ENCODE assay signal across 8 cellular contexts in genomic region chr13:28047784-28048388, GRCh38.
DNase-seq lines count a peak whose midpoint lies in the region; ATAC-seq and TF ChIP-seq lines count a peak whose summit lies in the region.

No MANE protein-coding gene starts in this region.

- no peak overlapping the region for H3K4me3 ChIP-seq in AG10803 (ENCODE audit: low read length)

- TF ChIP-seq CTCF in AG10803 (conservative IDR thresholded peaks at IDR 0.05; ENCODE audit: low read length) = no peak

- ATAC-seq in GM19328 (IDR thresholded peaks at IDR 0.05; ENCODE audit: unreplicated experiment) (peak; percentile 77), HG03103 (IDR thresholded peaks at IDR 0.05; ENCODE audit: low read depth, unreplicated experiment) (peak; percentile 84)

- DNase-seq in AG10803 (ENCODE audit: low read depth) (peak; percentile 26), SKM-1 (lab: John Stamatoyannopoulos, UW; ENCODE audit: unreplicated experiment) (peak; percentile 63), NCI-H2029 treated with DMSO at 0.1 percent for 48 hours (lab: John Stamatoyannopoulos, UW) (no peak), NCI-H2196 (lab: John Stamatoyannopoulos, UW; ENCODE audit: unreplicated experiment) (no peak)
- DNase-seq in stimulated activated CD4-positive, alpha-beta T cell treated with anti-CD3 and anti-CD28 coated beads, Interleukin-4, amount 100 ng/mL, for 1 hour = no peak
- DNase-seq in activated T-cell treated with anti-CD3 and anti-CD28 coated beads, Interleukin-2, amount 50 U/mL, for 1 hour = no peak

Comparison
In these comparisons a context has a peak if more than half of its experiments do, and no peak if none do; other contexts are left out.
1. DNase-seq: peak in AG10803 (single experiment) and SKM-1 (single experiment); none in NCI-H2029 treated with DMSO at 0.1 percent for 48 hours (single experiment), NCI-H2196 (single experiment), stimulated activated CD4-positive, alpha-beta T cell treated with anti-CD3 and anti-CD28 coated beads, Interleukin-4, amount 100 ng/mL, for 1 hour (single experiment) and activated T-cell treated with anti-CD3 and anti-CD28 coated beads, Interleukin-2, amount 50 U/mL, for 1 hour (single experiment).